28 cellular contexts compared by ENCODE assay signal in the genomic region with DNA sequence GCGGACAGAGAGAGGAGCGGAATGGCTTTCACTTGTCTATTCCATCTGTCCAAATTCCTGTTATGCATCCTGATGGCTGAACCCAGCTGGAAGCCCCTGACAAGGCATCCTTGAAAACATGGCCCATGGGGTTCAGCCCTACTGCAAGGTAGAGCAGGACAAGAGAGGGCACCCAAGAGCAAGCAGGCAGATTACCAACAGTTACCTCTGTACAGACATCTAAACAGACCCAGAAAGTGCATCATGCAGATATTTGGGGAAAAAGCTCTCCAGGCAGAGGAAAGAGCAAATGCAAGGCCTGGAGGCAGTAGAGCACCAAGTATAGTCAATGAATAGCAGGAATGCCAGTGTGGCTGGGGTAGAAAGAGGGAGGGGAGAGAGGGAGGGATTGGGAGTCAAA. TPM values are rescaled to one million over a fixed set of nuclear protein-coding genes. Genes with fewer than 3 reads are reported as not detected.
A peak's percentile ranks its signal among the peaks of the same experiment; 100 is the strongest.
DNase-seq lines count a peak whose midpoint lies in the region; ATAC-seq, FAIRE-seq and TF ChIP-seq lines count a peak whose summit lies in the region.
"Had no signal": no experiment of that assay in that cellular context is flagged by ENCODE, and none has a peak within 500 bp of the region (broad histone marks: within the 10 kb centered on the region; RNA-seq: fewer than 3 reads in every experiment).

No MANE protein-coding gene starts in this region.

- H3K9me3 ChIP-seq in OCI-LY3 (ENCODE audit: insufficient read depth, low read length) (no peaks in the 10 kb centered on the region), endodermal cell (ENCODE audit: control insufficient read depth, low read length) (peaks cover 7% of the 10 kb centered on the region), right lobe of liver (no peaks in the 10 kb centered on the region), small intestine (ENCODE audit: control insufficient read depth, low read depth) (no peaks in the 10 kb centered on the region)
- H3K9me3 ChIP-seq: SK-N-SH had no signal

- TF ChIP-seq CTCF in GM12864 (IDR thresholded peaks at IDR 0.05; ENCODE audit: low read depth, low read length, missing control alignments): peak; percentile 7
- TF ChIP-seq CTCF in OCI-LY3 (IDR thresholded peaks at IDR 0.05; ENCODE audit: low read depth, low read length): peak; percentile 30
- TF ChIP-seq CTCF in endodermal cell (conservative IDR thresholded peaks at IDR 0.05): peak; percentile 34
- peak in 2 of 4 donors; percentile 5 to 18 for TF ChIP-seq CTCF in right lobe of liver (IDR thresholded peaks at IDR 0.05)

- H3K27me3 ChIP-seq in OCI-LY3 (ENCODE audit: low read depth, low read length) (0 out of 2 replicates have a peak, but pooled peaks cover 3% of the 10 kb centered on the region), endodermal cell (ENCODE audit: control insufficient read depth, insufficient read depth, low read length, poor library complexity, severe bottlenecking) (no peaks in the 10 kb centered on the region), right lobe of liver (no peaks in the 10 kb centered on the region), small intestine (ENCODE audit: control insufficient read depth in 2 of 2, insufficient read depth in 2 of 2, low read length in 2 of 2) (peaks cover 0 to 6% of the 10 kb centered on the region in 2 donors)

- no peaks in the 10 kb centered on the region for H3K79me2 ChIP-seq in OCI-LY3 (ENCODE audit: low read length)

- no peaks in the 10 kb centered on the region for H4K20me1 ChIP-seq in OCI-LY3 (ENCODE audit: insufficient read depth, low read length)

- WGBS in endodermal cell (ENCODE audit: insufficient coverage in 1 of 2, insufficient read length in 1 of 2), 2 experiments: 93 to 100% methylated on average over 1 to 2 of the region's 2 CpGs
- 100% methylated on average over 2 of the region's 2 CpGs for WGBS in right lobe of liver (ENCODE audit: insufficient coverage, low coverage, low lambda C conversion rate, missing lambda C conversion rate)
- 97 to 100% (median 100%) methylated on average over 2 of the region's 2 CpGs for WGBS in small intestine, 3 donors

- no peaks in the 10 kb centered on the region for H3K36me3 ChIP-seq in OCI-LY3 (replicated peaks; ENCODE audit: low read depth, low read length)
- H3K36me3 ChIP-seq in endodermal cell (ENCODE audit: control insufficient read depth, insufficient read depth, low read length): no peaks in the 10 kb centered on the region
- H3K36me3 ChIP-seq in right lobe of liver: no peaks in the 10 kb centered on the region
- no peaks in the 10 kb centered on the region for H3K36me3 ChIP-seq in small intestine (ENCODE audit: control insufficient read depth in 2 of 2, insufficient read depth in 2 of 2, low read length in 2 of 2)

- DNase-seq in GM12864 (ENCODE audit: low read depth) (no peak), endodermal cell (no peak), right lobe of liver (no peak), NCI-H1105 treated with DMSO at 0.1 percent for 48 hours (lab: John Stamatoyannopoulos, UW) (no peak), NCI-H1436 (lab: John Stamatoyannopoulos, UW) (no peak), small intestine (no peak)
- DNase-seq in activated T-cell treated with anti-CD3 and anti-CD28 coated beads, Interleukin-2, amount 50 U/mL, for 1 hour: no peak
- DNase-seq: DMS53, EL, H7, HFFc6, IMR-90, NCI-H1417, NCI-H187, NCI-H446, NCI-H526, PC-9, RPMI8226, SHP77 treated with DMSO at 0.1 percent for 48 hours, SK-N-SH had no signal

- no peak overlapping the region for H3K4me2 ChIP-seq in OCI-LY3 (ENCODE audit: low read length)
- H3K4me2 ChIP-seq: KMS-11, PC-9, SK-N-SH had no signal

- peaks cover 4% of the 10 kb centered on the region for H3K4me1 Mint-ChIP-seq in endodermal cell

- ATAC-seq in right lobe of liver: peak; percentile 33 to 45 (median 44)

- TF ChIP-seq POLR2A in right lobe of liver (IDR thresholded peaks at IDR 0.05): no peak

- no peak overlapping the region for H3K27ac ChIP-seq in OCI-LY3 (ENCODE audit: low read length)
- no peak overlapping the region for H3K27ac ChIP-seq in endodermal cell (ENCODE audit: low read depth, low read length)
- H3K27ac ChIP-seq in right lobe of liver: no peak overlapping the region
- no peak overlapping the region for H3K27ac ChIP-seq in small intestine (ENCODE audit: low read depth in 1 of 2, low read length in 1 of 2)
- H3K27ac ChIP-seq: HL-60, KMS-11, PC-9 had no signal

- no peak overlapping the region for H2AFZ ChIP-seq in OCI-LY3 (ENCODE audit: low read depth, low read length)
- H2AFZ ChIP-seq: PC-9 had no signal

- FAIRE-seq in small intestine (lab: Jason Lieb, UNC): no peak
- FAIRE-seq: A204.1, D721Med, GM12892 had no signal

- no peaks in the 10 kb centered on the region for H3K36me3 Mint-ChIP-seq in endodermal cell (ENCODE audit: low read depth)
- H3K36me3 Mint-ChIP-seq: CD14-positive monocyte had no signal

- no peaks in the 10 kb centered on the region for H3K27me3 Mint-ChIP-seq in endodermal cell (ENCODE audit: insufficient read depth)

- H3K4me3 ChIP-seq in GM12864 (ENCODE audit: low read depth, low read length) (no peak overlapping the region), OCI-LY3 (ENCODE audit: low read length) (no peak overlapping the region), endodermal cell (ENCODE audit: low read length) (no peak overlapping the region), right lobe of liver (no peak overlapping the region), small intestine (ENCODE audit: low read depth in 1 of 2, low read length in 2 of 2) (no peak overlapping the region)
- H3K4me3 ChIP-seq: PC-9 had no signal

- peaks cover 18% of the 10 kb centered on the region for H3K4me1 ChIP-seq in OCI-LY3 (ENCODE audit: low read length)
- H3K4me1 ChIP-seq in endodermal cell (ENCODE audit: control insufficient read depth, insufficient read depth, low read length): no peaks in the 10 kb centered on the region
- peaks cover 0 to 4% (median 0%) of the 10 kb centered on the region in 4 donors for H3K4me1 ChIP-seq in right lobe of liver
- no peaks in the 10 kb centered on the region for H3K4me1 ChIP-seq in small intestine (ENCODE audit: control insufficient read depth in 2 of 2, insufficient read depth in 1 of 2, low read depth in 1 of 2, low read length in 1 of 2)

- H3K9me3 Mint-ChIP-seq in endodermal cell: peaks cover 1% of the 10 kb centered on the region
- H3K9me3 Mint-ChIP-seq: HFFc6 had no signal

- H3K27ac Mint-ChIP-seq in endodermal cell: no peak overlapping the region
- H3K27ac Mint-ChIP-seq: B cell, CD14-positive monocyte, HFFc6 had no signal

- intact Hi-C loops in right lobe of liver (cut with DNase I): loop anchor here (10.0 kb wide), 1 partner anchor 180 kb away; no protein-coding TSS in a partner anchor

- no peak overlapping the region for H3K4me3 Mint-ChIP-seq in endodermal cell
- H3K4me3 Mint-ChIP-seq: B cell, CD14-positive monocyte, HFFc6 had no signal

- H3K9ac ChIP-seq in OCI-LY3 (ENCODE audit: low read length): no peak overlapping the region
- H3K9ac ChIP-seq in endodermal cell (ENCODE audit: extremely low read depth, low read length, poor library complexity, severe bottlenecking): no peak overlapping the region
- H3K9ac ChIP-seq: KMS-11, SK-N-SH had no signal

RNA-seq across cellular contexts. Expression of gene SIPA1L1, which starts 5.6 kb away (rescaled TPM):
- total RNA-seq in endodermal cell (10 to 100 TPM; 79.3 to 82.0 TPM), right lobe of liver (10 to 100 TPM; 25.7 to 30.8 (median 28.6) TPM)
- polyA plus RNA-seq in endodermal cell (2013, experiment 1 of 2): 34.5 TPM
- 33.8 TPM for polyA plus RNA-seq in endodermal cell (2013, experiment 2 of 2)
- 10 to 100 TPM; 23.3 to 50.1 (median 29.2) TPM for polyA plus RNA-seq in small intestine
